12 cellular contexts compared by ENCODE assay signal in the genomic region with DNA sequence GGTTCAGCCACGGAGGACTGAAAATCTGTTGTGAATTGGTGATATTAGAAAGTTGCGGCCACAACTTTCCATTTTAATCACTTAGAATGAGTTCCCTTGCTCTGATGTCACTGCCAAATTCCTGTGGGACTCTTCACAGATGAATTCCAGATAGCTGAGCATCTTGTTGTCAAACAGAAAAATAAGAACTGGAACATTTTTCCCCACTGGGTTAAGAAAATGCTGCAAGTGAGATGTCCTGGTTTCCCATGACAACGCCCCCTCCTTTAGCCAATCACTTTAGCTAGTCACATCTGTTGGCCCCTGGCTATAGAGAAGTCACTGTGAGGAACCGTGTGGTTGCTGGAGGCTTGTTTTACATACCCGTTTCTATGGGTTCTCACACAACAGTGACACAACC.
DNase-seq lines count a peak whose midpoint lies in the region; ATAC-seq and TF ChIP-seq lines count a peak whose summit lies in the region.
"Had no signal": no experiment of that assay in that cellular context is flagged by ENCODE, and none has a peak within 500 bp of the region (broad histone marks: within the 10 kb centered on the region; RNA-seq: fewer than 3 reads in every experiment).

No MANE protein-coding gene starts in this region.

- no peak for TF ChIP-seq EP300 in SK-N-SH (IDR thresholded peaks at IDR 0.05; ENCODE audit: borderline replicate concordance in 1 of 2, low read depth in 1 of 2, low read length in 1 of 2)

- H3K36me3 Mint-ChIP-seq in type B pancreatic cell, result peaks cover 4% of the 10 kb centered on the region
- H3K36me3 Mint-ChIP-seq: activated naive CD8-positive, alpha-beta T cell treated with anti-CD3 and anti-CD28 coated beads, Interleukin-2, amount 10 ng/mL, durations not matched to agents 7 days and 5 days had no signal

- no peak for TF ChIP-seq RAD21 in SK-N-SH (IDR thresholded peaks at IDR 0.05; ENCODE audit: low read length)

- no peak overlapping the region for H3K4me3 Mint-ChIP-seq in type B pancreatic cell
- H3K4me3 Mint-ChIP-seq: activated naive CD8-positive, alpha-beta T cell treated with anti-CD3 and anti-CD28 coated beads, Interleukin-2, amount 10 ng/mL, durations not matched to agents 7 days and 5 days; stimulated activated memory B cell treated with anti-CD40 and anti-IgM and Interleukin-4, amounts not matched to agents 10 μg/mL and 1 μg/mL and 100 μg/mL, for 72 hours had no signal

- H3K9ac ChIP-seq in SK-N-SH, result no peak overlapping the region

- 0 out of 2 replicates have a peak overlapping the region, but pooled peaks have one; percentile 38 for H3K4me2 ChIP-seq in SK-N-SH
- H3K4me2 ChIP-seq in hepatocyte, result no peak overlapping the region

- H3K4me1 ChIP-seq in SK-N-SH (ENCODE audit: control insufficient read depth in 1 of 2, insufficient read depth in 2 of 2, low read depth in 1 of 2, low read length in 1 of 2) (no peaks in the 10 kb centered on the region; a peak in 2 of 4 replicates), hepatocyte (ENCODE audit: insufficient read depth) (no peaks in the 10 kb centered on the region)
- H3K4me1 ChIP-seq: prostate gland had no signal

- H3K9me2 ChIP-seq in SK-N-SH (no peaks in the 10 kb centered on the region), hepatocyte (replicated peaks; ENCODE audit: insufficient read depth) (no peaks in the 10 kb centered on the region)

- no peaks in the 10 kb centered on the region for H3F3A ChIP-seq in SK-N-SH (replicated peaks; ENCODE audit: insufficient read depth)

- peak; percentile 83 for DNase-seq in AG20443 (ENCODE audit: low spot score)
- DNase-seq in SK-N-SH, result no peak
- peak; percentile 13 for DNase-seq in hepatocyte (ENCODE audit: low spot score)
- no peak for DNase-seq in GOT3 (lab: John Stamatoyannopoulos, UW)
- DNase-seq in ecto neural progenitor cell (ENCODE audit: low spot score), result no peak
- no peak for DNase-seq in NCI-H524 treated with DMSO at 0.1 percent for 48 hours (lab: John Stamatoyannopoulos, UW)
- no peak for DNase-seq in type B pancreatic cell (ENCODE audit: extremely low spot score, unreplicated experiment)
- DNase-seq: activated naive CD8-positive, alpha-beta T cell treated with anti-CD3 and anti-CD28 coated beads, Interleukin-2, amount 10 ng/mL, durations not matched to agents 7 days and 5 days; NCI-H1105 treated with DMSO at 0.1 percent for 48 hours had no signal

- peak; percentile 85 for ATAC-seq in GM21723 (IDR thresholded peaks at IDR 0.05; ENCODE audit: unreplicated experiment)
- ATAC-seq: stimulated activated memory B cell treated with anti-CD40 and anti-IgM and Interleukin-4, amounts not matched to agents 10 μg/mL and 1 μg/mL and 100 μg/mL, for 72 hours had no signal

- no peak for TF ChIP-seq CTCF in SK-N-SH (IDR thresholded peaks at IDR 0.05)
- TF ChIP-seq CTCF in hepatocyte (IDR thresholded peaks at IDR 0.05; ENCODE audit: poor library complexity), result no peak
- TF ChIP-seq CTCF in type B pancreatic cell (conservative IDR thresholded peaks at IDR 0.05), result no peak

- H2AFZ ChIP-seq in SK-N-SH (ENCODE audit: low read depth), result no peak overlapping the region
- H2AFZ ChIP-seq in hepatocyte, result no peak overlapping the region

- CTCF ChIA-PET in SK-N-SH (lab: Yijun Ruan, JAX), result interaction anchor here (1.4 kb wide), 1 partner anchor 13 kb away, joined by 4 read pairs; no protein-coding TSS in a partner anchor

- H4K20me1 ChIP-seq in SK-N-SH (ENCODE audit: insufficient read depth) (no peaks in the 10 kb centered on the region), hepatocyte (ENCODE audit: insufficient read depth, poor library complexity, severe bottlenecking) (no peaks in the 10 kb centered on the region)

- 40% methylated on average over 5 of the region's 5 CpGs for WGBS in SK-N-SH (ENCODE audit: low lambda C conversion rate)
- 67% methylated on average over 5 of the region's 5 CpGs for WGBS in hepatocyte (ENCODE audit: low lambda C conversion rate, missing lambda C conversion rate)

- POLR2A ChIA-PET in SK-N-SH (lab: Yijun Ruan, JAX), result no interaction called here

- peak overlapping the region in 1 of 2 experiments; percentile 41; a peak in 2 of 4 replicates for H3K27ac ChIP-seq in SK-N-SH (ENCODE audit: low read depth in 2 of 2, low read length in 1 of 2)
- no peak overlapping the region for H3K27ac ChIP-seq in hepatocyte
- H3K27ac ChIP-seq: prostate gland had no signal

- peaks cover 3% of the 10 kb centered on the region for H3K9me3 Mint-ChIP-seq in type B pancreatic cell
- H3K9me3 Mint-ChIP-seq: activated naive CD8-positive, alpha-beta T cell treated with anti-CD3 and anti-CD28 coated beads, Interleukin-2, amount 10 ng/mL, durations not matched to agents 7 days and 5 days had no signal

- H3K36me3 ChIP-seq in SK-N-SH (replicated peaks in 1 of 2; ENCODE audit: control insufficient read depth in 1 of 2, insufficient read depth in 2 of 2, low read length in 1 of 2) (no peaks in the 10 kb centered on the region), hepatocyte (replicated peaks; ENCODE audit: insufficient read depth, low read depth) (no peaks in the 10 kb centered on the region)
- H3K36me3 ChIP-seq: prostate gland had no signal

- H3K79me2 ChIP-seq in SK-N-SH (ENCODE audit: insufficient read depth), result no peaks in the 10 kb centered on the region
- H3K79me2 ChIP-seq in hepatocyte, result no peaks in the 10 kb centered on the region

- peaks cover 5% of the 10 kb centered on the region for H3K4me1 Mint-ChIP-seq in type B pancreatic cell (ENCODE audit: unreplicated experiment)
- H3K4me1 Mint-ChIP-seq: stimulated activated memory B cell treated with anti-CD40 and anti-IgM and Interleukin-4, amounts not matched to agents 10 μg/mL and 1 μg/mL and 100 μg/mL, for 72 hours had no signal

- no peak overlapping the region for H3K27ac Mint-ChIP-seq in type B pancreatic cell
- H3K27ac Mint-ChIP-seq: activated naive CD8-positive, alpha-beta T cell treated with anti-CD3 and anti-CD28 coated beads, Interleukin-2, amount 10 ng/mL, durations not matched to agents 7 days and 5 days; stimulated activated memory B cell treated with anti-CD40 and anti-IgM and Interleukin-4, amounts not matched to agents 10 μg/mL and 1 μg/mL and 100 μg/mL, for 72 hours had no signal

- H3K4me3 ChIP-seq in SK-N-SH (ENCODE audit: low read depth in 2 of 2, low read length in 1 of 2), result no peak overlapping the region
- H3K4me3 ChIP-seq in hepatocyte, result no peak overlapping the region
- H3K4me3 ChIP-seq: prostate gland had no signal

- H3K27me3 Mint-ChIP-seq in type B pancreatic cell, result no peaks in the 10 kb centered on the region
- H3K27me3 Mint-ChIP-seq: activated naive CD8-positive, alpha-beta T cell treated with anti-CD3 and anti-CD28 coated beads, Interleukin-2, amount 10 ng/mL, durations not matched to agents 7 days and 5 days; stimulated activated memory B cell treated with anti-CD40 and anti-IgM and Interleukin-4, amounts not matched to agents 10 μg/mL and 1 μg/mL and 100 μg/mL, for 72 hours had no signal

- H3K27me3 ChIP-seq in SK-N-SH (ENCODE audit: insufficient read depth) (no peaks in the 10 kb centered on the region), hepatocyte (no peaks in the 10 kb centered on the region)

- no peaks in the 10 kb centered on the region for H3K9me3 ChIP-seq in SK-N-SH
- no peaks in the 10 kb centered on the region for H3K9me3 ChIP-seq in hepatocyte (ENCODE audit: low read depth)
- H3K9me3 ChIP-seq: prostate gland had no signal

TF ChIP-seq in SK-N-SH, 30 proteins besides CTCF, POLR2A, EP300 and RAD21:
- TF ChIP-seq JUND (IDR thresholded peaks at IDR 0.05) (peak; percentile 22; the same call in 1 of the 2 replicates), FOSL2 (IDR thresholded peaks at IDR 0.05; ENCODE audit: borderline replicate concordance, low read depth) (peak; percentile 26; the same call in 1 of the 2 replicates), SMC3 (IDR thresholded peaks at IDR 0.05; ENCODE audit: low read depth, low read length) (no peak), TCF12 (IDR thresholded peaks at IDR 0.05) (peak; percentile 64), NFIC (IDR thresholded peaks at IDR 0.05; ENCODE audit: borderline replicate concordance) (no peak), POLR2AphosphoS5 (IDR thresholded peaks at IDR 0.05; ENCODE audit: low read depth, low read length) (0 out of 2 replicates have a peak, but pooled peaks have one; percentile 19), GATA2 (CRISPR knock-in tag; IDR thresholded peaks at IDR 0.05) (no peak), GABPA (IDR thresholded peaks at IDR 0.05; ENCODE audit: low read depth) (no peak)
- TF ChIP-seq, protein P1, sequence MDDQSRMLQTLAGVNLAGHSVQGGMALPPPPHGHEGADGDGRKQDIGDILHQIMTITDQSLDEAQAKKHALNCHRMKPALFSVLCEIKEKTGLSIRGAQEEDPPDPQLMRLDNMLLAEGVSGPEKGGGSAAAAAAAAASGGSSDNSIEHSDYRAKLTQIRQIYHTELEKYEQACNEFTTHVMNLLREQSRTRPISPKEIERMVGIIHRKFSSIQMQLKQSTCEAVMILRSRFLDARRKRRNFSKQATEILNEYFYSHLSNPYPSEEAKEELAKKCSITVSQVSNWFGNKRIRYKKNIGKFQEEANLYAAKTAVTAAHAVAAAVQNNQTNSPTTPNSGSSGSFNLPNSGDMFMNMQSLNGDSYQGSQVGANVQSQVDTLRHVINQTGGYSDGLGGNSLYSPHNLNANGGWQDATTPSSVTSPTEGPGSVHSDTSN (IDR thresholded peaks at IDR 0.05), result no peak

Comparison
In these comparisons a context has a peak if more than half of its experiments do, and no peak if none do; other contexts are left out.
1. DNase-seq: peak in AG20443 (single experiment) and hepatocyte (single experiment); none in SK-N-SH (single experiment), GOT3 (single experiment), ecto neural progenitor cell (single experiment), NCI-H524 treated with DMSO at 0.1 percent for 48 hours (single experiment) and type B pancreatic cell (single experiment).